Comparison of ENCODE assay signal across 8 cellular contexts in genomic region chr9:79570449-79571308, GRCh38. TPM values are rescaled to one million over a fixed set of nuclear protein-coding genes. Genes with fewer than 3 reads are reported as not detected.
A peak's percentile ranks its signal among the peaks of the same experiment; 100 is the strongest.
DNase-seq lines count a peak whose midpoint lies in the region; ATAC-seq lines count a peak whose summit lies in the region.

No MANE protein-coding gene starts in this region.

- POLR2A ChIA-PET in CD4-positive, alpha-beta memory T cell (lab: Charles Lee; ENCODE audit: partially characterized antibody), result interaction anchor here (0.8 to 3.8 kb wide), 21 partner anchors 12 to 312 kb away, joined by 3 to 106 read pairs (median 7); no protein-coding TSS in a partner anchor

- H3K4me1 Mint-ChIP-seq in CD4-positive, alpha-beta memory T cell, result peaks cover 18 to 29% (median 20%) of the 10 kb centered on the region in 4 donors
- H3K4me1 Mint-ChIP-seq in stimulated activated effector memory CD8-positive, alpha-beta T cell treated with anti-CD3 and anti-CD28 coated beads, Interleukin-12 subunit alpha, Interleukin-12 subunit beta, amount 100 ng/mL, for 72 hours, result peaks cover 26% of the 10 kb centered on the region

- H3K27me3 ChIP-seq in CD4-positive, alpha-beta memory T cell (ENCODE audit: insufficient read depth, low read length), result peaks cover 8% of the 10 kb centered on the region
- H3K27me3 ChIP-seq in duodenal mucosa (ENCODE audit: control insufficient read depth in 1 of 2, insufficient read depth in 2 of 2, low read length in 2 of 2), result peaks cover 16 to 17% of the 10 kb centered on the region in 2 donors

- H3K36me3 Mint-ChIP-seq in CD4-positive, alpha-beta memory T cell, result peaks cover 0 to 9% of the 10 kb centered on the region in 2 donors
- peaks cover 17% of the 10 kb centered on the region for H3K36me3 Mint-ChIP-seq in stimulated activated effector memory CD8-positive, alpha-beta T cell treated with anti-CD3 and anti-CD28 coated beads, Interleukin-12 subunit alpha, Interleukin-12 subunit beta, amount 100 ng/mL, for 72 hours

- no peaks in the 10 kb centered on the region for H3K9me3 ChIP-seq in CD4-positive, alpha-beta memory T cell (ENCODE audit: control insufficient read depth in 1 of 2, low read length in 2 of 2)
- no peaks in the 10 kb centered on the region for H3K9me3 ChIP-seq in duodenal mucosa (ENCODE audit: control insufficient read depth in 1 of 2, low read length in 2 of 2)

- H3K4me1 ChIP-seq in CD4-positive, alpha-beta memory T cell (ENCODE audit: insufficient read depth, low read length), result peaks cover 30% of the 10 kb centered on the region
- H3K4me1 ChIP-seq in duodenal mucosa (ENCODE audit: control insufficient read depth in 1 of 2, insufficient read depth in 2 of 2, low read length in 2 of 2), result peaks cover 0 to 19% of the 10 kb centered on the region in 2 donors

- ATAC-seq in HG03460 (IDR thresholded peaks at IDR 0.05; ENCODE audit: unreplicated experiment) (peak; percentile 1), GM18870 (IDR thresholded peaks at IDR 0.05; ENCODE audit: unreplicated experiment) (no peak)
- ATAC-seq in stimulated activated effector memory CD8-positive, alpha-beta T cell treated with anti-CD3 and anti-CD28 coated beads, Interleukin-12 subunit alpha, Interleukin-12 subunit beta, amount 100 ng/mL, for 72 hours, result peak; percentile 0

- peaks cover 10 to 11% of the 10 kb centered on the region in 2 donors for H3K27me3 Mint-ChIP-seq in CD4-positive, alpha-beta memory T cell

- H3K9me3 Mint-ChIP-seq in CD4-positive, alpha-beta memory T cell, result no peaks in the 10 kb centered on the region
- no peaks in the 10 kb centered on the region for H3K9me3 Mint-ChIP-seq in stimulated activated effector memory CD8-positive, alpha-beta T cell treated with anti-CD3 and anti-CD28 coated beads, Interleukin-12 subunit alpha, Interleukin-12 subunit beta, amount 100 ng/mL, for 72 hours

- DNase-seq in CD4-positive, alpha-beta memory T cell, result peak; percentile 20 to 46 (median 24)
- peak; percentile 24 to 41 for DNase-seq in activated CD4-positive, alpha-beta T cell treated with anti-CD3 and anti-CD28 coated beads for 4 hours
- DNase-seq in lung microvascular endothelial cell (ENCODE audit: low read depth in 2 of 2) (peak; percentile 44 to 63), inferior parietal cortex (ENCODE audit: extremely low spot score) (no peak)
- peak; percentile 24 to 74 for DNase-seq in stimulated activated effector memory CD8-positive, alpha-beta T cell treated with anti-CD3 and anti-CD28 coated beads, Interleukin-12 subunit alpha, Interleukin-12 subunit beta, amount 100 ng/mL, for 72 hours (ENCODE audit: low spot score in 2 of 2)

- CTCF ChIA-PET in CD4-positive, alpha-beta memory T cell (lab: Charles Lee; ENCODE audit: partially characterized antibody), result interaction anchor here (1.1 to 1.9 kb wide), 6 partner anchors 13 to 603 kb away, joined by 3 to 23 read pairs (median 4); no protein-coding TSS in a partner anchor

- H3K27ac ChIP-seq in CD4-positive, alpha-beta memory T cell (ENCODE audit: low read depth, low read length), result peak overlapping the region; percentile 62
- peak overlapping the region; percentile 55 for H3K27ac ChIP-seq in duodenal mucosa (ENCODE audit: low read depth, low read length)

- H3K36me3 ChIP-seq in CD4-positive, alpha-beta memory T cell (ENCODE audit: insufficient read depth, low read length), result no peaks in the 10 kb centered on the region
- no peaks in the 10 kb centered on the region for H3K36me3 ChIP-seq in duodenal mucosa (ENCODE audit: control insufficient read depth in 1 of 2, insufficient read depth in 2 of 2, low read length in 2 of 2)

- peak overlapping the region in 2 of 8 donors; percentile 83 to 85 for H3K4me3 Mint-ChIP-seq in CD4-positive, alpha-beta memory T cell
- no peak overlapping the region for H3K4me3 Mint-ChIP-seq in stimulated activated effector memory CD8-positive, alpha-beta T cell treated with anti-CD3 and anti-CD28 coated beads, Interleukin-12 subunit alpha, Interleukin-12 subunit beta, amount 100 ng/mL, for 72 hours

- peak overlapping the region; percentile 46 to 69 for H3K9ac ChIP-seq in duodenal mucosa (ENCODE audit: low read depth in 1 of 2, low read length in 2 of 2)

- intact Hi-C loops in CD4-positive, alpha-beta memory T cell (cut with micrococcal nuclease), result loop anchor here (1.0 to 5.0 kb wide), 8 partner anchors 26 to 1273 kb away; partner anchors contain the start of gene PSAT1

- H3K27ac Mint-ChIP-seq in CD4-positive, alpha-beta memory T cell, result peak overlapping the region in 4 of 7 donors; percentile 53 to 90 (median 76)
- H3K27ac Mint-ChIP-seq in stimulated activated effector memory CD8-positive, alpha-beta T cell treated with anti-CD3 and anti-CD28 coated beads, Interleukin-12 subunit alpha, Interleukin-12 subunit beta, amount 100 ng/mL, for 72 hours, result no peak overlapping the region

- peak overlapping the region; percentile 66 to 69 for H3K4me3 ChIP-seq in CD4-positive, alpha-beta memory T cell (ENCODE audit: low read length in 2 of 2)
- H3K4me3 ChIP-seq in duodenal mucosa (ENCODE audit: low read depth in 1 of 2, low read length in 2 of 2), result peak overlapping the region; percentile 86 to 87

RNA-seq across cellular contexts. Expression of gene TLE4, which starts 1.1 kb away (rescaled TPM):
- 100 to 1,000 TPM in 1 of 2 experiments, 10 to 100 TPM in 1; 98.6 to 101 TPM for total RNA-seq in CD4-positive, alpha-beta memory T cell
- 10 to 100 TPM; 27.9 to 45.7 TPM for polyA plus RNA-seq in CD4-positive, alpha-beta memory T cell
- total RNA-seq in lung microvascular endothelial cell, result 9.8 and 16.9 TPM in 2 replicates
